1 cellular context compared by ENCODE assay signal in genomic region chr11:68447015-68447801, GRCh38.
A peak's percentile ranks its signal among the peaks of the same experiment; 100 is the strongest.
TF ChIP-seq lines count a peak whose summit lies in the region.

No MANE protein-coding gene starts in this region.

TF ChIP-seq in K562, 482 proteins besides CTCF, POLR2A, EP300 and RAD21 (continued from another document and continues in another):
- TF ChIP-seq MAX (CRISPR knock-in tag; IDR thresholded peaks at IDR 0.05) = 0 out of 2 replicates have a peak, but pooled peaks have one; percentile 12
- no peak for TF ChIP-seq ZC3H4 (CRISPR knock-in tag; IDR thresholded peaks at IDR 0.05; ENCODE audit: borderline replicate concordance)
- no peak for TF ChIP-seq PHB2 (IDR thresholded peaks at IDR 0.05; ENCODE audit: low read depth)
- peak in 2 of 3 experiments; percentile 43 to 62 for TF ChIP-seq YY1 (IDR thresholded peaks at IDR 0.05; ENCODE audit: borderline replicate concordance in 1 of 3, control insufficient read depth in 1 of 3, extremely low read depth in 1 of 3, insufficient read depth in 3 of 3, insufficient read length in 1 of 3, insufficient replicate concordance in 2 of 3, low read depth in 1 of 3, low read length in 2 of 3)
- peak; percentile 87 for TF ChIP-seq STAG1 (CRISPR knock-in tag; IDR thresholded peaks at IDR 0.05; ENCODE audit: borderline replicate concordance)
- TF ChIP-seq, protein P1, sequence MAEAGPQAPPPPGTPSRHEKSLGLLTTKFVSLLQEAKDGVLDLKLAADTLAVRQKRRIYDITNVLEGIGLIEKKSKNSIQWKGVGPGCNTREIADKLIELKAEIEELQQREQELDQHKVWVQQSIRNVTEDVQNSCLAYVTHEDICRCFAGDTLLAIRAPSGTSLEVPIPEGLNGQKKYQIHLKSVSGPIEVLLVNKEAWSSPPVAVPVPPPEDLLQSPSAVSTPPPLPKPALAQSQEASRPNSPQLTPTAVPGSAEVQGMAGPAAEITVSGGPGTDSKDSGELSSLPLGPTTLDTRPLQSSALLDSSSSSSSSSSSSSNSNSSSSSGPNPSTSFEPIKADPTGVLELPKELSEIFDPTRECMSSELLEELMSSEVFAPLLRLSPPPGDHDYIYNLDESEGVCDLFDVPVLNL (CRISPR knock-in tag; IDR thresholded peaks at IDR 0.05; ENCODE audit: low read depth) = 0 out of 2 replicates have a peak, but pooled peaks have one; percentile 36
- TF ChIP-seq, protein P2, sequence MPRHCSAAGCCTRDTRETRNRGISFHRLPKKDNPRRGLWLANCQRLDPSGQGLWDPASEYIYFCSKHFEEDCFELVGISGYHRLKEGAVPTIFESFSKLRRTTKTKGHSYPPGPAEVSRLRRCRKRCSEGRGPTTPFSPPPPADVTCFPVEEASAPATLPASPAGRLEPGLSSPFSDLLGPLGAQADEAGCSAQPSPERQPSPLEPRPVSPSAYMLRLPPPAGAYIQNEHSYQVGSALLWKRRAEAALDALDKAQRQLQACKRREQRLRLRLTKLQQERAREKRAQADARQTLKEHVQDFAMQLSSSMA (CRISPR knock-in tag; IDR thresholded peaks at IDR 0.05) = no peak
- TF ChIP-seq JUNB (CRISPR knock-in tag; conservative IDR thresholded peaks at IDR 0.05) = no peak
- TF ChIP-seq RB1 (IDR thresholded peaks at IDR 0.05; ENCODE audit: low read depth) = peak; percentile 36; the same call in 1 of the 2 replicates
- TF ChIP-seq SMAD4 (CRISPR knock-in tag; conservative IDR thresholded peaks at IDR 0.05) = no peak
- no peak for TF ChIP-seq ZNF740 (CRISPR knock-in tag; IDR thresholded peaks at IDR 0.05)
- TF ChIP-seq ZNF740 (tag; IDR thresholded peaks at IDR 0.05) = no peak
- no peak for TF ChIP-seq ETV1 (tag; conservative IDR thresholded peaks at IDR 0.05; ENCODE audit: low read depth)
- no peak for TF ChIP-seq RAD51 (IDR thresholded peaks at IDR 0.05; ENCODE audit: borderline replicate concordance, low read depth)
- no peak for TF ChIP-seq THRAP3 (IDR thresholded peaks at IDR 0.05; ENCODE audit: borderline replicate concordance)
- TF ChIP-seq, protein P3, sequence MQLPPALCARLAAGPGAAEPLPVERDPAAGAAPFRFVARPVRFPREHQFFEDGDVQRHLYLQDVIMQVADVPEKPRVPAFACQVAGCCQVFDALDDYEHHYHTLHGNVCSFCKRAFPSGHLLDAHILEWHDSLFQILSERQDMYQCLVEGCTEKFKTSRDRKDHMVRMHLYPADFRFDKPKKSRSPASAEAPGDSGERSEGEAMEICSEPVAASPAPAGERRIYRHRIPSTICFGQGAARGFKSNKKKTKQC (CRISPR knock-in tag; IDR thresholded peaks at IDR 0.05) = peak; percentile 15; the same call in 1 of the 2 replicates
- no peak for TF ChIP-seq FOSL1 (tag; conservative IDR thresholded peaks at IDR 0.05)
- TF ChIP-seq NONO (IDR thresholded peaks at IDR 0.05; ENCODE audit: low read depth in 2 of 2, low read length in 1 of 2) = no peak
- TF ChIP-seq MYC (IDR thresholded peaks at IDR 0.05; ENCODE audit: low read depth, low read length) = 0 out of 2 replicates have a peak, but pooled peaks have one; percentile 24
- no peak for TF ChIP-seq MYC (CRISPR knock-in tag; IDR thresholded peaks at IDR 0.05; ENCODE audit: borderline replicate concordance, low read depth)
- no peak for TF ChIP-seq BRD4 (IDR thresholded peaks at IDR 0.05)
- no peak for TF ChIP-seq NFE2 (IDR thresholded peaks at IDR 0.05; ENCODE audit: low read depth)
- peak; percentile 33; the same call in 1 of the 2 replicates for TF ChIP-seq POLR2G (IDR thresholded peaks at IDR 0.05; ENCODE audit: low read depth, low read length)
- TF ChIP-seq ZNF766 (CRISPR knock-in tag; conservative IDR thresholded peaks at IDR 0.05) = no peak
- TF ChIP-seq ZNF431 (CRISPR knock-in tag; IDR thresholded peaks at IDR 0.05) = no peak
- TF ChIP-seq, protein P4, sequence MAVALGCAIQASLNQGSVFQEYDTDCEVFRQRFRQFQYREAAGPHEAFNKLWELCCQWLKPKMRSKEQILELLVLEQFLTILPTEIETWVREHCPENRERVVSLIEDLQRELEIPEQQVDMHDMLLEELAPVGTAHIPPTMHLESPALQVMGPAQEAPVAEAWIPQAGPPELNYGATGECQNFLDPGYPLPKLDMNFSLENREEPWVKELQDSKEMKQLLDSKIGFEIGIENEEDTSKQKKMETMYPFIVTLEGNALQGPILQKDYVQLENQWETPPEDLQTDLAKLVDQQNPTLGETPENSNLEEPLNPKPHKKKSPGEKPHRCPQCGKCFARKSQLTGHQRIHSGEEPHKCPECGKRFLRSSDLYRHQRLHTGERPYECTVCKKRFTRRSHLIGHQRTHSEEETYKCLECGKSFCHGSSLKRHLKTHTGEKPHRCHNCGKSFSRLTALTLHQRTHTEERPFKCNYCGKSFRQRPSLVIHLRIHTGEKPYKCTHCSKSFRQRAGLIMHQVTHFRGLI (CRISPR knock-in tag; IDR thresholded peaks at IDR 0.05) = no peak
- no peak for TF ChIP-seq FOXK1 (CRISPR knock-in tag; IDR thresholded peaks at IDR 0.05; ENCODE audit: borderline replicate concordance)
- TF ChIP-seq GTF3C2 (IDR thresholded peaks at IDR 0.05; ENCODE audit: borderline replicate concordance, extremely low read depth, insufficient read length) = no peak
- no peak for TF ChIP-seq CBX2 (IDR thresholded peaks at IDR 0.05; ENCODE audit: insufficient read depth, low read length, poor library complexity, severe bottlenecking)
- no peak for TF ChIP-seq EHMT2 (IDR thresholded peaks at IDR 0.05)
- TF ChIP-seq NR2C2 (CRISPR knock-in tag; IDR thresholded peaks at IDR 0.05) = no peak
- TF ChIP-seq NR2C2 (tag; IDR thresholded peaks at IDR 0.05) = no peak
- no peak for TF ChIP-seq HNRNPLL (IDR thresholded peaks at IDR 0.05; ENCODE audit: low read depth, low read length, poor library complexity, severe bottlenecking)
- TF ChIP-seq, protein P5, sequence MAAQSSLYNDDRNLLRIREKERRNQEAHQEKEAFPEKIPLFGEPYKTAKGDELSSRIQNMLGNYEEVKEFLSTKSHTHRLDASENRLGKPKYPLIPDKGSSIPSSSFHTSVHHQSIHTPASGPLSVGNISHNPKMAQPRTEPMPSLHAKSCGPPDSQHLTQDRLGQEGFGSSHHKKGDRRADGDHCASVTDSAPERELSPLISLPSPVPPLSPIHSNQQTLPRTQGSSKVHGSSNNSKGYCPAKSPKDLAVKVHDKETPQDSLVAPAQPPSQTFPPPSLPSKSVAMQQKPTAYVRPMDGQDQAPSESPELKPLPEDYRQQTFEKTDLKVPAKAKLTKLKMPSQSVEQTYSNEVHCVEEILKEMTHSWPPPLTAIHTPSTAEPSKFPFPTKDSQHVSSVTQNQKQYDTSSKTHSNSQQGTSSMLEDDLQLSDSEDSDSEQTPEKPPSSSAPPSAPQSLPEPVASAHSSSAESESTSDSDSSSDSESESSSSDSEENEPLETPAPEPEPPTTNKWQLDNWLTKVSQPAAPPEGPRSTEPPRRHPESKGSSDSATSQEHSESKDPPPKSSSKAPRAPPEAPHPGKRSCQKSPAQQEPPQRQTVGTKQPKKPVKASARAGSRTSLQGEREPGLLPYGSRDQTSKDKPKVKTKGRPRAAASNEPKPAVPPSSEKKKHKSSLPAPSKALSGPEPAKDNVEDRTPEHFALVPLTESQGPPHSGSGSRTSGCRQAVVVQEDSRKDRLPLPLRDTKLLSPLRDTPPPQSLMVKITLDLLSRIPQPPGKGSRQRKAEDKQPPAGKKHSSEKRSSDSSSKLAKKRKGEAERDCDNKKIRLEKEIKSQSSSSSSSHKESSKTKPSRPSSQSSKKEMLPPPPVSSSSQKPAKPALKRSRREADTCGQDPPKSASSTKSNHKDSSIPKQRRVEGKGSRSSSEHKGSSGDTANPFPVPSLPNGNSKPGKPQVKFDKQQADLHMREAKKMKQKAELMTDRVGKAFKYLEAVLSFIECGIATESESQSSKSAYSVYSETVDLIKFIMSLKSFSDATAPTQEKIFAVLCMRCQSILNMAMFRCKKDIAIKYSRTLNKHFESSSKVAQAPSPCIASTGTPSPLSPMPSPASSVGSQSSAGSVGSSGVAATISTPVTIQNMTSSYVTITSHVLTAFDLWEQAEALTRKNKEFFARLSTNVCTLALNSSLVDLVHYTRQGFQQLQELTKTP (IDR thresholded peaks at IDR 0.05; ENCODE audit: low read depth in 1 of 2, partially characterized antibody in 2 of 2) = no peak
- TF ChIP-seq ARID3B (CRISPR knock-in tag; IDR thresholded peaks at IDR 0.05; ENCODE audit: borderline replicate concordance) = no peak
- no peak for TF ChIP-seq SNAPC5 (CRISPR knock-in tag; IDR thresholded peaks at IDR 0.05)
- 0 out of 2 replicates have a peak, but pooled peaks have one; percentile 24 for TF ChIP-seq SP1 (CRISPR knock-in tag; IDR thresholded peaks at IDR 0.05)
- TF ChIP-seq JUND (IDR thresholded peaks at IDR 0.05; ENCODE audit: borderline replicate concordance, low read depth, low read length) = 0 out of 2 replicates have a peak, but pooled peaks have one; percentile 37
- TF ChIP-seq JUND (tag; IDR thresholded peaks at IDR 0.05; ENCODE audit: borderline replicate concordance, low read depth, low read length) = no peak
- TF ChIP-seq NCOA4 (IDR thresholded peaks at IDR 0.05; ENCODE audit: partially characterized antibody) = no peak
- 0 out of 2 replicates have a peak, but pooled peaks have one; percentile 11 for TF ChIP-seq CREM (IDR thresholded peaks at IDR 0.05; ENCODE audit: low read depth)
- no peak for TF ChIP-seq THRA (IDR thresholded peaks at IDR 0.05)
- TF ChIP-seq MCM3 (IDR thresholded peaks at IDR 0.05) = no peak
- no peak for TF ChIP-seq DIDO1 (tag; IDR thresholded peaks at IDR 0.05; ENCODE audit: low read depth)
- no peak for TF ChIP-seq HDAC6 (IDR thresholded peaks at IDR 0.05; ENCODE audit: low read depth, low read length)
- TF ChIP-seq SRSF3 (IDR thresholded peaks at IDR 0.05; ENCODE audit: insufficient read depth, low read length) = no peak
- no peak for TF ChIP-seq RBM34 (IDR thresholded peaks at IDR 0.05; ENCODE audit: borderline replicate concordance, insufficient read depth, low read length)
